ENCODE assay signal across 1 cellular context in the genomic region with DNA sequence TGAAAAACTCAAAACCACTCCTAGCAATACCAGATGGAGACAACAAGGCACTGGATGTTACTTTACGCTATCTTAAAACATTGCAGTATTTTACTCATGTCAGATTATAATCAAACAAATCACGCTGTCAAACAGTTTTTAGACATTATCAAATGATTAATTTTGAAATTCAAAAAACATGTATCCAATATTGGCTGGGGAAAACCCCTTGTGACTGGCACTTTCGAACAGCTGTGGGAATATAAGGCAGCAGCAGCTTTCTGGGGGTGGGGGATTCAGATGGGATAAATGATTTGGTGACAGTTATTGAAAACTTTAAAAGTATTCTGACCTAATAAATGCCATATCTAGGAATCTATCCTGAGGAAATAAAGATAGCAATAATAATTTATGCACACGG.
TF ChIP-seq lines count a peak whose summit lies in the region.

No MANE protein-coding gene starts in this region.

TF ChIP-seq in GM12878, 131 proteins besides CTCF, POLR2A, EP300 and RAD21:
- TF ChIP-seq NFIC (IDR thresholded peaks at IDR 0.05; ENCODE audit: low read depth, low read length) (0 out of 2 replicates have a peak, but pooled peaks have one; percentile 30), SREBF1 (IDR thresholded peaks at IDR 0.05; ENCODE audit: low read length) (no peak)
